In the genomic region with DNA sequence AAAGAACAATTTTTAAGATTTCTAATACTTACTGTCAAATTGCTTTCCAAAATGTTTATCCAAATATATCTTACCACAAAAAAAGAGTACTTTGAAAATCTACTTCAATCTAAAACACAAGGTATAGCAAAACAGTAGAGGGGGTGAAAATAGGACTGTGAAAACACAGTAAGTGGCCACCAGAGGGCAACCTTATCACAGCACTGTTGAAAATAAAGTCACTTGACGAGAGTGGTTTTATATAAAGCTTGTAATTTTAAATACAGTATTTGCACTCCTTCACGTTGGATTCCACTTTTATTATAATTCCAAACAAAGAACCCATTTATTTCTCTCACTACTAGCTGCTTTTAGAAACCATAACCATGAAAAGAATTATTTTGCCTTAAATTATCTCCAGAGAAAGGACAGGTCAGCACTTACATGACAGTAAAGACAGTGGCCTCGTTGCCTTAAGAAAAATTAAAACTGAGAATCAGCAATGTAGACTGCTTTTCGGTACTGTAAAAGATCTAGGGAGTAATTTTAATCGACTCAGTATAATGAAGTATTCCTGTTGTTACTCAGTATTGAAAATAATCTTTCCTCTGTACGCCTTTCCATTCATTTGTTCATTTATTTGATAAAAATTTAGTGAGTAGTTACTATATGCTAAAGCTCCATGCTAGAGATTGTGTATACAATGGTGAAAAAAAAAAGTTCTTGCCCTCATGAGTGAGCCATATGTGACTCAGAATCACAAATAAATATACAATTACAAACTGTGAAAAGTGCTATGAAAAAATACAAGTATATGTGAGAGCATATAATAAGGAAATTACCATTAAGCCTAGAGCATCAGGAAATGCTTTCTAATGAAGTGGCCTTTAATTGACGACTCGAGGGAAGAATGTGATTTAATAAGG, we compare ENCODE assay signal across 8 cellular contexts. TPM values are rescaled to one million over a fixed set of nuclear protein-coding genes. Genes with fewer than 3 reads are reported as not detected.
A peak's percentile ranks its signal among the peaks of the same experiment; 100 is the strongest.
DNase-seq lines count a peak whose midpoint lies in the region; ATAC-seq and TF ChIP-seq lines count a peak whose summit lies in the region.

No MANE protein-coding gene starts in this region.

- TF ChIP-seq CTCF in brain (conservative IDR thresholded peaks at IDR 0.05): peak; percentile 76 to 83

- no peaks in the 10 kb centered on the region for H3K9me3 Mint-ChIP-seq in brain

- H3K9me3 ChIP-seq in GM23248 (ENCODE audit: low read depth): no peaks in the 10 kb centered on the region

- H3K9ac ChIP-seq in GM23248: no peak overlapping the region

- in situ Hi-C loops in GM23248 (cut with MboI): no loop called here

- no peak overlapping the region for H3K4me3 ChIP-seq in GM23248

- peak overlapping the region in 1 of 5 experiments; percentile 12 for H3K4me3 Mint-ChIP-seq in brain

- H3F3A ChIP-seq in GM23248 (ENCODE audit: insufficient read depth): peaks cover 10% of the 10 kb centered on the region

- peak overlapping the region; percentile 50 for H2AFZ ChIP-seq in GM23248

- no peaks in the 10 kb centered on the region for H3K9me2 ChIP-seq in GM23248 (ENCODE audit: insufficient read depth)

- peaks cover 13% of the 10 kb centered on the region for H3K36me3 Mint-ChIP-seq in brain

- peaks cover 25% of the 10 kb centered on the region for H3K4me1 ChIP-seq in GM23248 (ENCODE audit: insufficient read depth)

- H3K27ac Mint-ChIP-seq in brain: peak overlapping the region in 4 of 5 experiments; percentile 6 to 72 (median 30)

- no peak overlapping the region for H3K4me2 ChIP-seq in GM23248 (ENCODE audit: unreplicated experiment)

- WGBS in GM23248 (ENCODE audit: low coverage in 1 of 2, low lambda C conversion rate in 2 of 2, missing lambda C conversion rate in 2 of 2), 2 experiments: 47 to 48% methylated on average over 8 of the region's 8 CpGs

- DNase-seq in COLO829 (ENCODE audit: low spot score): peak; percentile 88
- peak; percentile 82 for DNase-seq in GM23248
- peak; percentile 60 to 63 for DNase-seq in NCI-H2081 (lab: John Stamatoyannopoulos, UW)
- DNase-seq in UCSD-AML1 (lab: John Stamatoyannopoulos, UW; ENCODE audit: unreplicated experiment): peak; percentile 9
- peak; percentile 63 for DNase-seq in iPS-NIHi11 (ENCODE audit: low spot score)
- peak; percentile 27 for DNase-seq in stimulated activated CD4-positive, alpha-beta T cell treated with anti-CD3 and anti-CD28 coated beads, Interleukin-12 subunit alpha, Interleukin-12 subunit beta, amount 100 ng/mL, for 4 hours

- H3K27ac ChIP-seq in GM23248: no peak overlapping the region

- H3K79me2 ChIP-seq in GM23248 (ENCODE audit: insufficient read depth): no peaks in the 10 kb centered on the region

- H3K4me1 Mint-ChIP-seq in brain: peaks cover 19% of the 10 kb centered on the region

- H3K27me3 Mint-ChIP-seq in brain: no peaks in the 10 kb centered on the region

- ATAC-seq in HG02798 (IDR thresholded peaks at IDR 0.05; ENCODE audit: poor library complexity, unreplicated experiment): no peak

- no peaks in the 10 kb centered on the region for H3K36me3 ChIP-seq in GM23248 (ENCODE audit: low read depth)

- H4K20me1 ChIP-seq in GM23248 (ENCODE audit: insufficient read depth): no peaks in the 10 kb centered on the region

- no peaks in the 10 kb centered on the region for H3K27me3 ChIP-seq in GM23248 (replicated peaks; ENCODE audit: insufficient read depth)

RNA-seq across cellular contexts. Expression of gene CDK5RAP2, which starts 40.0 kb away (rescaled TPM):
- total RNA-seq in GM23248 (2014; rRNA removed; shearing (Covaris generic)): 75.8 and 77.0 TPM in 2 replicates
- polyA plus RNA-seq in GM23248 (2016; fragmentation: Nextera tagmentation; extraction: Ambion mirVana): 49.2 and 52.6 TPM in 2 replicates
- polyA plus RNA-seq in brain (ENCODE audit: insufficient read depth, low read depth, low replicate concordance): 74.1 TPM

Comparison
In these comparisons a context has a peak if more than half of its experiments do, and no peak if none do; other contexts are left out.
1. DNase-seq: peak in every context shown above with its lines; median percentile 88 in COLO829; 82 in GM23248; 63 in iPS-NIHi11; 62 in NCI-H2081; 27 in stimulated activated CD4-positive, alpha-beta T cell treated with anti-CD3 and anti-CD28 coated beads, Interleukin-12 subunit alpha, Interleukin-12 subunit beta, amount 100 ng/mL, for 4 hours; 9 in UCSD-AML1.